In the genomic region with DNA sequence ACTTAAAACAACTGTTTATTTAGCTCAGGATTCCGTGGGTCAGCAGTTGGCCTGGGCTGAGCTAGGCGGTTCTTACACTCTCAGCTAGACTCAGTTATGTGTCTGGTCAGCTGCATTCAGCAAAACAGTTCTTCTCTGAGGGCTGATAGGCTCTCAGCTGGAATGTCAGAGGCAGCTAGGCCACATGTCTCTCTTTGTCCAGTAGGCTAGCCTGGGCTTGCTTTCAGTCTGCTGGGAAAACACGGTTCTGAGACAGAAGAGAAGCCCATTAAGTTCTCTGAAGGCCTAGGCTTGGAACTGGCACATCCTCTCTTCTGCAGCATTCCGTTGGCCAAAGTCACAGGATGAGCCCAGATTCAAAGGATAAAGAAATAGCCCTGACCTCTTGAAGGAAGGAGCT, we compare ENCODE assay signal across 14 cellular contexts.
DNase-seq lines count a peak whose midpoint lies in the region; ATAC-seq and TF ChIP-seq lines count a peak whose summit lies in the region.
"Had no signal": no experiment of that assay in that cellular context is flagged by ENCODE, and none has a peak within 500 bp of the region (broad histone marks: within the 10 kb centered on the region; RNA-seq: fewer than 3 reads in every experiment).

No MANE protein-coding gene starts in this region.

- no peak overlapping the region for H3K4me3 ChIP-seq in SK-N-SH (ENCODE audit: low read depth in 2 of 2, low read length in 1 of 2)
- no peak overlapping the region for H3K4me3 ChIP-seq in foreskin fibroblast (ENCODE audit: low read depth in 1 of 2, low read length in 2 of 2)
- H3K4me3 ChIP-seq: thoracic aorta had no signal

- H3F3A ChIP-seq in SK-N-SH (replicated peaks; ENCODE audit: insufficient read depth): peaks cover 4% of the 10 kb centered on the region

- POLR2A ChIA-PET in SK-N-SH (lab: Yijun Ruan, JAX): no interaction called here

- no peaks in the 10 kb centered on the region for H3K27me3 ChIP-seq in SK-N-SH (ENCODE audit: insufficient read depth)

- peaks cover 11 to 23% of the 10 kb centered on the region in 2 experiments; a peak in 3 of 4 replicates for H3K4me1 ChIP-seq in SK-N-SH (ENCODE audit: control insufficient read depth in 1 of 2, insufficient read depth in 2 of 2, low read depth in 1 of 2, low read length in 1 of 2)

- no peaks in the 10 kb centered on the region for H3K9me3 ChIP-seq in SK-N-SH
- H3K9me3 ChIP-seq: thoracic aorta had no signal

- TF ChIP-seq RAD21 in SK-N-SH (IDR thresholded peaks at IDR 0.05; ENCODE audit: low read length): no peak

- no peak for TF ChIP-seq CTCF in SK-N-SH (IDR thresholded peaks at IDR 0.05)
- no peak for TF ChIP-seq CTCF in foreskin fibroblast (IDR thresholded peaks at IDR 0.05; ENCODE audit: low read depth, low read length)

- peaks cover 9% of the 10 kb centered on the region; the same call in 1 of the 2 replicates for H4K20me1 ChIP-seq in SK-N-SH (ENCODE audit: insufficient read depth)

- peaks cover 0 to 3% of the 10 kb centered on the region in 2 experiments for H3K36me3 ChIP-seq in SK-N-SH (replicated peaks in 1 of 2; ENCODE audit: control insufficient read depth in 1 of 2, insufficient read depth in 2 of 2, low read length in 1 of 2)
- H3K36me3 ChIP-seq: thoracic aorta had no signal

- H3K27ac ChIP-seq in SK-N-SH (ENCODE audit: low read depth in 2 of 2, low read length in 1 of 2): peak overlapping the region; percentile 50 to 61; a peak in 3 of 4 replicates
- H3K27ac ChIP-seq: thoracic aorta had no signal

- DNase-seq in EL: peak; percentile 53
- no peak for DNase-seq in SK-N-SH
- peak; percentile 34 to 54 for DNase-seq in foreskin fibroblast
- peak; percentile 76 for DNase-seq in pons (ENCODE audit: low spot score)
- DNase-seq in activated naive CD4-positive, alpha-beta T cell treated with anti-CD3 and anti-CD28 coated beads, Interleukin-2, amount 50 U/mL, for 16 hours: no peak
- no peak for DNase-seq in iPS-NIHi7 (ENCODE audit: extremely low spot score)
- DNase-seq: activated CD4-positive, alpha-beta T cell treated with anti-CD3 and anti-CD28 coated beads, Interleukin-2, amount 10 ng/mL, durations not matched to agents 24 days and 14 days; activated naive CD4-positive, alpha-beta T cell treated with anti-CD3 and anti-CD28 coated beads, Interleukin-2, amount 10 ng/mL, durations not matched to agents 7 days and 5 days; CD4-positive, alpha-beta memory T cell; NCI-H1436 treated with DMSO at 0.1 percent for 48 hours; stimulated activated CD4-positive, alpha-beta T cell treated with anti-CD3 and anti-CD28 coated beads, Interleukin-2, amount 100 ng/mL, for 24 hours had no signal

- ATAC-seq in HG02870 (IDR thresholded peaks at IDR 0.05; ENCODE audit: unreplicated experiment): no peak
- ATAC-seq in GM21723 (IDR thresholded peaks at IDR 0.05; ENCODE audit: unreplicated experiment): no peak

- peaks cover 33% of the 10 kb centered on the region for H3K79me2 ChIP-seq in SK-N-SH (ENCODE audit: insufficient read depth)

- H3K9me2 ChIP-seq in SK-N-SH: no peaks in the 10 kb centered on the region

- H3K9ac ChIP-seq in SK-N-SH: no peak overlapping the region

- CTCF ChIA-PET in SK-N-SH (lab: Yijun Ruan, JAX): interaction anchor here (0.6 to 2.5 kb wide), 2 partner anchors 9 to 51 kb away, joined by 3 to 9 read pairs; no protein-coding TSS in a partner anchor

- H3K4me2 ChIP-seq in SK-N-SH: no peak overlapping the region

- 81% methylated on average over 4 of the region's 4 CpGs for WGBS in SK-N-SH (ENCODE audit: low lambda C conversion rate)

- no peak overlapping the region for H2AFZ ChIP-seq in SK-N-SH (ENCODE audit: low read depth)

- no peak for TF ChIP-seq EP300 in SK-N-SH (IDR thresholded peaks at IDR 0.05; ENCODE audit: borderline replicate concordance in 1 of 2, low read depth in 1 of 2, low read length in 1 of 2)

TF ChIP-seq in SK-N-SH, 30 proteins besides CTCF, POLR2A, EP300 and RAD21:
- TF ChIP-seq MAX (IDR thresholded peaks at IDR 0.05; ENCODE audit: low read depth) (peak; percentile 42; the same call in 1 of the 2 replicates), JUND (IDR thresholded peaks at IDR 0.05) (no peak)

Comparison
In these comparisons a context has a peak if more than half of its experiments do, and no peak if none do; other contexts are left out.
1. DNase-seq: peak in EL (single experiment), foreskin fibroblast (2 of 2) and pons (single experiment); none in SK-N-SH (single experiment), activated naive CD4-positive, alpha-beta T cell treated with anti-CD3 and anti-CD28 coated beads, Interleukin-2, amount 50 U/mL, for 16 hours (single experiment) and iPS-NIHi7 (single experiment).